In genomic region chr15:67509918-67510317, GRCh38 we compare ENCODE assay signal across 17 cellular contexts.
"Had no signal": no experiment of that assay in that cellular context is flagged by ENCODE, and none has a peak within 500 bp of the region (broad histone marks: within the 10 kb centered on the region; RNA-seq: fewer than 3 reads in every experiment).

No MANE protein-coding gene starts in this region.

- ATAC-seq: activated naive CD4-positive, alpha-beta T cell treated with anti-CD3 and anti-CD28 coated beads, Interleukin-2, amount 50 U/mL, for 72 hours; esophagus mucosa; left ventricle myocardium superior; natural killer cell treated with Interleukin-12 subunit alpha and Interleukin-12 subunit beta and Interleukin-15 and Interleukin-18, amount 100 ng/mL, for 72 hours; stimulated activated naive B cell treated with anti-CD40 and anti-IgM and Interleukin-4, amounts not matched to agents 10 μg/mL and 1 μg/mL and 100 μg/mL, for 72 hours had no signal

- DNase-seq: activated CD4-positive, alpha-beta T cell treated with anti-CD3 and anti-CD28 coated beads, Interleukin-2, amount 10 ng/mL, durations not matched to agents 7 days and 5 days; activated CD4-positive, CD25-positive, alpha-beta regulatory T cell treated with anti-CD3 and anti-CD28 coated beads, Interleukin-2, amount 50 U/mL, for 72 hours; activated T-cell treated with anti-CD3 and anti-CD28 coated beads, Interleukin-2, amount 50 U/mL, for 1 hour; effector memory CD4-positive, alpha-beta T cell; left ventricle myocardium superior; mammary epithelial cell; midbrain; ovary; stimulated activated CD4-positive, alpha-beta T cell treated with anti-CD3 and anti-CD28 coated beads, Interleukin-2, amount 100 ng/mL, for 48 hours; stimulated activated CD8-positive, alpha-beta memory T cell treated with anti-CD3 and anti-CD28 coated beads, Interleukin-4, amount 100 ng/mL, for 48 hours; stimulated activated naive B cell treated with anti-CD40 and anti-IgM and Interleukin-4, amounts not matched to agents 10 μg/mL and 1 μg/mL and 100 μg/mL, for 72 hours; T1000; testis; WERI-Rb-1 had no signal
